In genomic region chr20:537983-538382, GRCh38 we compare ENCODE assay signal across 10 cellular contexts.
"Had no signal": no experiment of that assay in that cellular context is flagged by ENCODE, and none has a peak within 500 bp of the region (broad histone marks: within the 10 kb centered on the region; RNA-seq: fewer than 3 reads in every experiment).

No MANE protein-coding gene starts in this region.

- H3K27ac ChIP-seq: brain microvascular endothelial cell, vagina had no signal

- ATAC-seq: activated CD4-positive, CD25-positive, alpha-beta regulatory T cell treated with anti-CD3 and anti-CD28 coated beads, Interleukin-2, amount 50 U/mL, for 24 hours; sciatic nerve had no signal

- H3K36me3 ChIP-seq: brain microvascular endothelial cell, vagina had no signal

- H3K4me3 ChIP-seq: vagina had no signal

- H3K9me3 ChIP-seq: vagina had no signal

- H3K9me3 Mint-ChIP-seq: central memory CD8-positive, alpha-beta T cell had no signal

- H3K27me3 ChIP-seq: brain microvascular endothelial cell, vagina had no signal

- H3K4me3 Mint-ChIP-seq: central memory CD8-positive, alpha-beta T cell had no signal

- DNase-seq: activated CD4-positive, alpha-beta T cell treated with anti-CD3 and anti-CD28 coated beads, Interleukin-2, amount 50 U/mL, for 4 hours; activated gamma-delta T cell; brain microvascular endothelial cell; effector memory CD4-positive, alpha-beta T cell; foreskin melanocyte; mesendoderm had no signal

- H3K27me3 Mint-ChIP-seq: central memory CD8-positive, alpha-beta T cell had no signal
